ENCODE assay signal across 24 cellular contexts in genomic region chr21:40706806-40707205, GRCh38.
DNase-seq lines count a peak whose midpoint lies in the region; ATAC-seq, FAIRE-seq and TF ChIP-seq lines count a peak whose summit lies in the region.
"Had no signal": no experiment of that assay in that cellular context is flagged by ENCODE, and none has a peak within 500 bp of the region (broad histone marks: within the 10 kb centered on the region; RNA-seq: fewer than 3 reads in every experiment).

No MANE protein-coding gene starts in this region.

- no peaks in the 10 kb centered on the region for H3K79me2 ChIP-seq in mammary epithelial cell (ENCODE audit: insufficient read depth, low read length)

- TF ChIP-seq POLR2A in A549 (IDR thresholded peaks at IDR 0.05; ENCODE audit: low read length), result no peak
- TF ChIP-seq POLR2A in sigmoid colon (IDR thresholded peaks at IDR 0.05), result no peak

- no peak for FAIRE-seq in A549 (lab: Jason Lieb, UNC)
- FAIRE-seq: A204.1, G401.6, GM12892, RCC 7860 had no signal

- no peaks in the 10 kb centered on the region for H3K27me3 ChIP-seq in mammary epithelial cell (ENCODE audit: insufficient read depth, low read length)
- no peaks in the 10 kb centered on the region for H3K27me3 ChIP-seq in sigmoid colon
- H3K27me3 ChIP-seq: BE2C had no signal

- TF ChIP-seq RAD21 in A549 (conservative IDR thresholded peaks at IDR 0.05 in 1 of 2, IDR thresholded peaks at IDR 0.05 in 1 of 2), result no peak

- no peak overlapping the region for H2AFZ ChIP-seq in mammary epithelial cell (ENCODE audit: low read depth, low read length)
- H2AFZ ChIP-seq: GM23248 had no signal

- H3K27ac Mint-ChIP-seq in HFFc6, result peak overlapping the region; percentile 56

- dilution Hi-C loops in mammary epithelial cell (cut with HindIII; ENCODE audit: low sequenced_read_pairs), result no loop called here

- intact Hi-C loops in mammary epithelial cell (cut with micrococcal nuclease) (no loop called here), sigmoid colon (cut with DNase I) (no loop called here)

- H3K4me1 Mint-ChIP-seq in HFFc6 (ENCODE audit: low read depth), result peaks cover 25% of the 10 kb centered on the region

- DNase-seq in A549 (ENCODE audit: low read depth in 1 of 2, low spot score in 1 of 2) (no peak), HFFc6 (peak; percentile 11), mammary epithelial cell (peak; percentile 58), kidney tubule cell (ENCODE audit: low spot score) (peak; percentile 71), sigmoid colon (no peak), NCI-H510A (lab: John Stamatoyannopoulos, UW) (no peak), NCI-H2081 (lab: John Stamatoyannopoulos, UW) (no peak), H4 (ENCODE audit: low spot score) (no peak)
- DNase-seq: BE2C, DND-41, GM23248, HCEC 1CT, KG1, NCI-H1092 treated with DMSO at 0.1 percent for 48 hours, NCI-H1436 treated with DMSO at 0.1 percent for 48 hours, NCI-H1930, NCI-H345, NCI-H524 treated with DMSO at 0.1 percent for 48 hours, OCI-M1, Right ventricle myocardium superior had no signal

- TF ChIP-seq EP300 in A549 (IDR thresholded peaks at IDR 0.05), result no peak
- no peak for TF ChIP-seq EP300 in sigmoid colon (IDR thresholded peaks at IDR 0.05)

- in situ Hi-C loops in mammary epithelial cell (cut with MboI; ENCODE audit: low sequenced_read_pairs in 2 of 2), result no loop called here

- peak overlapping the region; percentile 14; the same call in 1 of the 3 replicates for H3K4me2 ChIP-seq in A549
- H3K4me2 ChIP-seq in mammary epithelial cell (ENCODE audit: insufficient read depth, low read depth, low read length), result no peak overlapping the region

- H3K27ac ChIP-seq in A549 (no peak overlapping the region), mammary epithelial cell (ENCODE audit: insufficient read depth, low read depth, low read length) (no peak overlapping the region), sigmoid colon (no peak overlapping the region)
- H3K27ac ChIP-seq: GM23248 had no signal

- CTCF ChIA-PET in A549 (lab: Yijun Ruan, JAX) (no interaction called here), mammary epithelial cell (lab: Charles Lee; ENCODE audit: low non-redundant PET) (no interaction called here)

- no peaks in the 10 kb centered on the region for H3K27me3 Mint-ChIP-seq in HFFc6 (ENCODE audit: insufficient read depth)

- no peak overlapping the region for H3K4me3 Mint-ChIP-seq in HFFc6

- peaks cover 2% of the 10 kb centered on the region for H3K36me3 Mint-ChIP-seq in HFFc6 (ENCODE audit: low read depth)

- 15% methylated on average over 3 of the region's 3 CpGs for WGBS in A549 (ENCODE audit: missing lambda C conversion rate)
- 61% methylated on average over 3 of the region's 3 CpGs for WGBS in mammary epithelial cell (ENCODE audit: low coverage, missing lambda C conversion rate)
- WGBS in sigmoid colon, 2 donors, result 66 to 79% methylated on average over 3 of the region's 3 CpGs

- no peaks in the 10 kb centered on the region for H4K20me1 ChIP-seq in mammary epithelial cell (ENCODE audit: insufficient read depth, low read length)

- POLR2A ChIA-PET in A549 (lab: Yijun Ruan, JAX), result no interaction called here

- TF ChIP-seq CTCF in A549 (IDR thresholded peaks at IDR 0.05) (no peak), HFFc6 (IDR thresholded peaks at IDR 0.05) (no peak), mammary epithelial cell (conservative IDR thresholded peaks at IDR 0.05 in 1 of 2, IDR thresholded peaks at IDR 0.05 in 1 of 2; ENCODE audit: extremely low read depth in 1 of 2, insufficient read depth in 1 of 2, low read depth in 1 of 2, low read length in 2 of 2) (no peak), sigmoid colon (IDR thresholded peaks at IDR 0.05) (no peak)

- H3K4me3 ChIP-seq in A549 (no peak overlapping the region), mammary epithelial cell (replicated peaks in 1 of 3; ENCODE audit: insufficient read depth in 1 of 3, low read depth in 2 of 3, low read length in 3 of 3) (no peak overlapping the region), sigmoid colon (no peak overlapping the region)
- H3K4me3 ChIP-seq: GM23248 had no signal

- H3K9me3 ChIP-seq in A549 (no peaks in the 10 kb centered on the region), mammary epithelial cell (replicated peaks; ENCODE audit: insufficient read depth, low read length) (no peaks in the 10 kb centered on the region), sigmoid colon (no peaks in the 10 kb centered on the region)
- H3K9me3 ChIP-seq: BE2C had no signal

- no peaks in the 10 kb centered on the region for H3K4me1 ChIP-seq in A549
- H3K4me1 ChIP-seq in mammary epithelial cell (ENCODE audit: insufficient read depth, low read length), result peaks cover 16% of the 10 kb centered on the region
- H3K4me1 ChIP-seq in sigmoid colon, result no peaks in the 10 kb centered on the region
- H3K4me1 ChIP-seq: BE2C had no signal

- H3K9me3 Mint-ChIP-seq in HFFc6, result peaks cover 16% of the 10 kb centered on the region

- H3K9ac ChIP-seq in mammary epithelial cell (ENCODE audit: insufficient read depth, low read length), result no peak overlapping the region
- H3K9ac ChIP-seq: GM23248 had no signal

- no TSS peak for BruUV-seq in mammary epithelial cell (replicated peaks; lab: Mats Ljungman, UMichigan)

- ATAC-seq in A549, result no peak

- H3K36me3 ChIP-seq in mammary epithelial cell (ENCODE audit: insufficient read depth, low read length) (peaks cover 1% of the 10 kb centered on the region), sigmoid colon (no peaks in the 10 kb centered on the region)
- H3K36me3 ChIP-seq: BE2C had no signal

TF ChIP-seq in A549, 52 proteins besides CTCF, POLR2A, EP300 and RAD21:
- TF ChIP-seq RFX5 (IDR thresholded peaks at IDR 0.05), result no peak
- TF ChIP-seq HOXB13 (CRISPR knock-in tag; IDR thresholded peaks at IDR 0.05; ENCODE audit: low read depth), result no peak
- no peak for TF ChIP-seq E2F6 (IDR thresholded peaks at IDR 0.05; ENCODE audit: borderline replicate concordance, low read depth)
- TF ChIP-seq FOSB (CRISPR knock-in tag; IDR thresholded peaks at IDR 0.05), result no peak
- no peak for TF ChIP-seq ATOH8 (CRISPR knock-in tag; IDR thresholded peaks at IDR 0.05; ENCODE audit: low read depth)
- no peak for TF ChIP-seq EHMT2 (IDR thresholded peaks at IDR 0.05; ENCODE audit: low read depth)
- TF ChIP-seq ZFP36 (IDR thresholded peaks at IDR 0.05; ENCODE audit: borderline replicate concordance, partially characterized antibody), result no peak
- no peak for TF ChIP-seq KDM1A (IDR thresholded peaks at IDR 0.05; ENCODE audit: low read depth)

Comparison
In these comparisons a context has a peak if more than half of its experiments do, and no peak if none do; other contexts are left out.
1. DNase-seq: peak in HFFc6 (single experiment), mammary epithelial cell (single experiment) and kidney tubule cell (single experiment); none in A549 (0 of 2), sigmoid colon (single experiment), NCI-H510A (single experiment), NCI-H2081 (0 of 2) and H4 (single experiment).